8 cellular contexts compared by ENCODE assay signal in genomic region chr1:219066631-219067349, GRCh38.
DNase-seq lines count a peak whose midpoint lies in the region; ATAC-seq, FAIRE-seq and TF ChIP-seq lines count a peak whose summit lies in the region.

No MANE protein-coding gene starts in this region.

- H3K4me1 Mint-ChIP-seq in Caco-2 (ENCODE audit: low read depth, unreplicated experiment), result no peaks in the 10 kb centered on the region
- peaks cover 8% of the 10 kb centered on the region for H3K4me1 Mint-ChIP-seq in astrocyte (ENCODE audit: low read depth, unreplicated experiment)

- H3K9me3 ChIP-seq in Caco-2 (no peaks in the 10 kb centered on the region; the same call in 1 of the 2 replicates), astrocyte (ENCODE audit: insufficient read depth, low read depth, low read length) (no peaks in the 10 kb centered on the region)

- no peaks in the 10 kb centered on the region for H3K79me2 ChIP-seq in astrocyte (ENCODE audit: insufficient read depth, low read length)

- H3K27me3 Mint-ChIP-seq in Caco-2 (ENCODE audit: insufficient read depth, unreplicated experiment), result no peaks in the 10 kb centered on the region
- H3K27me3 Mint-ChIP-seq in astrocyte (ENCODE audit: low read depth, unreplicated experiment), result no peaks in the 10 kb centered on the region

- H3K27me3 ChIP-seq in Caco-2 (replicated peaks; ENCODE audit: control insufficient read depth, insufficient read depth, low read length) (no peaks in the 10 kb centered on the region), astrocyte (ENCODE audit: insufficient read depth, low read length) (no peaks in the 10 kb centered on the region)

- H3K36me3 ChIP-seq in Caco-2 (ENCODE audit: control insufficient read depth, insufficient read depth, low read length) (no peaks in the 10 kb centered on the region), astrocyte (ENCODE audit: insufficient read depth, low read length) (no peaks in the 10 kb centered on the region)

- CTCF ChIA-PET in Caco-2 (lab: Charles Lee), result interaction anchor here (0.7 to 1.0 kb wide), 6 partner anchors 125 to 807 kb away, joined by 3 to 5 read pairs (median 4); no protein-coding TSS in a partner anchor

- H4K20me1 ChIP-seq in astrocyte (ENCODE audit: insufficient read depth, low read length), result no peaks in the 10 kb centered on the region

- no peak overlapping the region for H3K27ac Mint-ChIP-seq in Caco-2 (ENCODE audit: unreplicated experiment)
- peak overlapping the region; percentile 73 for H3K27ac Mint-ChIP-seq in astrocyte (ENCODE audit: unreplicated experiment)

- H3K36me3 Mint-ChIP-seq in Caco-2 (ENCODE audit: insufficient read depth, unreplicated experiment), result no peaks in the 10 kb centered on the region
- no peaks in the 10 kb centered on the region for H3K36me3 Mint-ChIP-seq in astrocyte (ENCODE audit: low read depth, unreplicated experiment)

- H3K4me2 ChIP-seq in astrocyte (ENCODE audit: low read length), result no peak overlapping the region

- intact Hi-C loops in Caco-2 (cut with micrococcal nuclease; ENCODE audit: unreplicated experiment), result loop anchor here (1.0 to 10.0 kb wide), 4 partner anchors 202 to 736 kb away; no protein-coding TSS in a partner anchor

- POLR2A ChIA-PET in Caco-2 (lab: Charles Lee), result no interaction called here

- TF ChIP-seq CTCF in Caco-2 (IDR thresholded peaks at IDR 0.05; ENCODE audit: insufficient read depth in 1 of 2, low read depth in 1 of 2, low read length in 1 of 2, severe bottlenecking in 1 of 2, unreplicated experiment in 1 of 2) (peak; percentile 30 to 38), astrocyte (IDR thresholded peaks at IDR 0.05; ENCODE audit: insufficient read depth, low read depth, low read length) (peak; percentile 61)

- peak overlapping the region; percentile 28 for H3K27ac ChIP-seq in astrocyte (ENCODE audit: low read depth, low read length)

- FAIRE-seq in astrocyte (lab: Jason Lieb, UNC), result no peak
- FAIRE-seq in GM19239 (lab: Jason Lieb, UNC), result no peak

- no peak overlapping the region for H2AFZ ChIP-seq in astrocyte (ENCODE audit: low read depth, low read length)

- DNase-seq in Caco-2, result no peak
- peak; percentile 60 for DNase-seq in astrocyte (ENCODE audit: low read depth)
- no peak for DNase-seq in left lobe of liver (ENCODE audit: low spot score)
- DNase-seq in NCI-H446 treated with DMSO at 0.1 percent for 48 hours (lab: John Stamatoyannopoulos, UW), result no peak
- no peak for DNase-seq in GM19239 (ENCODE audit: insufficient read length, low spot score)
- no peak for DNase-seq in activated CD4-positive, alpha-beta T cell treated with anti-CD3 and anti-CD28 coated beads for 1 hour

- peak; percentile 74 for ATAC-seq in HG02981 (IDR thresholded peaks at IDR 0.05; ENCODE audit: unreplicated experiment)
- ATAC-seq in left lobe of liver, result peak; percentile 23
- no peak for ATAC-seq in HG02970 (IDR thresholded peaks at IDR 0.05; ENCODE audit: low FRiP score, unreplicated experiment)

- H3K4me1 ChIP-seq in Caco-2 (no peaks in the 10 kb centered on the region), astrocyte (ENCODE audit: insufficient read depth, low read length) (peaks cover 6% of the 10 kb centered on the region)

- H3K4me3 Mint-ChIP-seq in Caco-2 (ENCODE audit: unreplicated experiment) (no peak overlapping the region), astrocyte (ENCODE audit: unreplicated experiment) (no peak overlapping the region)

- no peak overlapping the region for H3K9ac ChIP-seq in astrocyte (ENCODE audit: low read length)

- no TSS peak for BruUV-seq in Caco-2 (replicated peaks; lab: Mats Ljungman, UMichigan)

- peaks cover 11% of the 10 kb centered on the region for H3K9me3 Mint-ChIP-seq in Caco-2 (ENCODE audit: unreplicated experiment)
- H3K9me3 Mint-ChIP-seq in astrocyte (ENCODE audit: unreplicated experiment), result peaks cover 5% of the 10 kb centered on the region

- H3K4me3 ChIP-seq in Caco-2 (ENCODE audit: low read depth, low read length) (no peak overlapping the region), astrocyte (ENCODE audit: insufficient read depth, low read depth, low read length) (no peak overlapping the region)
